In genomic region chr20:4160761-4161305, GRCh38 we compare ENCODE assay signal across 9 cellular contexts. TPM values are rescaled to one million over a fixed set of nuclear protein-coding genes. Genes with fewer than 3 reads are reported as not detected.
DNase-seq lines count a peak whose midpoint lies in the region; ATAC-seq and FAIRE-seq lines count a peak whose summit lies in the region.
"Had no signal": no experiment of that assay in that cellular context is flagged by ENCODE, and none has a peak within 500 bp of the region (broad histone marks: within the 10 kb centered on the region; RNA-seq: fewer than 3 reads in every experiment).

No MANE protein-coding gene starts in this region.

- no peaks in the 10 kb centered on the region for H3K36me3 ChIP-seq in small intestine (ENCODE audit: control insufficient read depth in 2 of 2, insufficient read depth in 2 of 2, low read length in 2 of 2)

- ATAC-seq in left cardiac atrium: peak; percentile 37 to 75

- peak overlapping the region; percentile 52 to 76 for H3K27ac ChIP-seq in small intestine (ENCODE audit: low read depth in 1 of 2, low read length in 1 of 2)

- 47 to 72% (median 68%) methylated on average over 12 to 14 of the region's 14 CpGs for WGBS in small intestine, 3 donors

- no peaks in the 10 kb centered on the region for H3K9me3 ChIP-seq in small intestine (ENCODE audit: control insufficient read depth, low read depth)

- no peak for FAIRE-seq in small intestine (lab: Jason Lieb, UNC)

- intact Hi-C loops in left cardiac atrium (cut with DNase I): no loop called here

- H3K27me3 ChIP-seq in small intestine (ENCODE audit: control insufficient read depth in 2 of 2, insufficient read depth in 2 of 2, low read length in 2 of 2): no peaks in the 10 kb centered on the region

- H3K4me3 ChIP-seq in small intestine (ENCODE audit: low read depth in 1 of 2, low read length in 2 of 2): no peak overlapping the region
- H3K4me3 ChIP-seq: lung had no signal

- DNase-seq in SIG-M5 treated with dmso at 0.1 percent for 504 hours (lab: John Stamatoyannopoulos, UW; ENCODE audit: unreplicated experiment): peak; percentile 36
- no peak for DNase-seq in SIG-M5 (lab: John Stamatoyannopoulos, UW)
- peak; percentile 67 to 79 for DNase-seq in activated T-cell treated with anti-CD3 and anti-CD28 coated beads, Interleukin-2, amount 50 U/mL, for 48 hours
- DNase-seq in left cardiac atrium: peak; percentile 57
- DNase-seq in small intestine: no peak
- no peak for DNase-seq in Kasumi-1 (lab: John Stamatoyannopoulos, UW)
- DNase-seq in GM19238 (ENCODE audit: insufficient read length, low spot score): no peak
- DNase-seq in COR-L47 (lab: John Stamatoyannopoulos, UW): no peak

- peaks cover 5 to 7% of the 10 kb centered on the region in 2 donors for H3K4me1 ChIP-seq in small intestine (ENCODE audit: control insufficient read depth in 2 of 2, insufficient read depth in 1 of 2, low read depth in 1 of 2, low read length in 1 of 2)

RNA-seq across cellular contexts. Expression of gene SMOX, which starts 12.2 kb away (rescaled TPM):
- 1 to 10 TPM; 3.7 to 4.8 TPM for total RNA-seq in left cardiac atrium
- 100 to 1,000 TPM in 1 of 3 donors, 10 to 100 TPM in 2; 16.3 to 115 (median 65.1) TPM for polyA plus RNA-seq in small intestine

Comparison
In these comparisons a context has a peak if more than half of its experiments do, and no peak if none do; other contexts are left out.
1. DNase-seq: peak in SIG-M5 treated with dmso at 0.1 percent for 504 hours (single experiment), activated T-cell treated with anti-CD3 and anti-CD28 coated beads, Interleukin-2, amount 50 U/mL, for 48 hours (2 of 2) and left cardiac atrium (single experiment); none in SIG-M5 (single experiment), small intestine (single experiment), Kasumi-1 (0 of 2), GM19238 (single experiment) and COR-L47 (single experiment).